18 cellular contexts compared by ENCODE assay signal in genomic region chr5:139314276-139314675, GRCh38.
"Had no signal": no experiment of that assay in that cellular context is flagged by ENCODE, and none has a peak within 500 bp of the region (broad histone marks: within the 10 kb centered on the region; RNA-seq: fewer than 3 reads in every experiment).

No MANE protein-coding gene starts in this region.

- H3K4me3 Mint-ChIP-seq: activated naive CD4-positive, alpha-beta T cell treated with anti-CD3 and anti-CD28 coated beads for 36 hours had no signal

- DNase-seq: activated CD4-positive, CD25-positive, alpha-beta regulatory T cell; activated gamma-delta T cell; activated naive CD4-positive, alpha-beta T cell treated with anti-CD3 and anti-CD28 coated beads for 36 hours; activated T-cell treated with anti-CD3 and anti-CD28 coated beads for 4 hours; amygdala; brain microvascular endothelial cell; NCI-H1092 treated with DMSO at 0.1 percent for 48 hours; NCI-H1436; NCI-H1694 treated with DMSO at 0.1 percent for 48 hours; NCI-H2029 treated with DMSO at 0.1 percent for 48 hours; NCI-H345; NCI-H510A; NCI-H526 treated with DMSO at 0.1 percent for 48 hours; NCI-H82; SIG-M5 had no signal

- H3K27ac Mint-ChIP-seq: activated naive CD4-positive, alpha-beta T cell treated with anti-CD3 and anti-CD28 coated beads for 36 hours had no signal

- H3K9ac ChIP-seq: KMS-11 had no signal

- H3K9me3 Mint-ChIP-seq: activated naive CD4-positive, alpha-beta T cell treated with anti-CD3 and anti-CD28 coated beads for 36 hours had no signal

- H3K27me3 ChIP-seq: brain microvascular endothelial cell, cardiac muscle cell had no signal

- H3K4me2 ChIP-seq: KMS-11 had no signal

- H3K4me3 ChIP-seq: cardiac muscle cell had no signal

- H3K27ac ChIP-seq: brain microvascular endothelial cell, cardiac muscle cell, KMS-11, VCaP had no signal
